Comparison of ENCODE assay signal across 7 cellular contexts in genomic region chr15:40511093-40511471, GRCh38. TPM values are rescaled to one million over a fixed set of nuclear protein-coding genes. Genes with fewer than 3 reads are reported as not detected.
DNase-seq lines count a peak whose midpoint lies in the region; ATAC-seq and TF ChIP-seq lines count a peak whose summit lies in the region.

No MANE protein-coding gene starts in this region.

- no peaks in the 10 kb centered on the region for H3K9me2 ChIP-seq in Loucy (replicated peaks; ENCODE audit: low read depth, low read length)

- H2AFZ ChIP-seq in Loucy (ENCODE audit: low read length), result no peak overlapping the region

- TF ChIP-seq CTCF in Loucy (conservative IDR thresholded peaks at IDR 0.05; ENCODE audit: low read length) (no peak), cardiac fibroblast (IDR thresholded peaks at IDR 0.05; ENCODE audit: low read depth, low read length) (no peak), lung (IDR thresholded peaks at IDR 0.05; ENCODE audit: control extremely low read depth, extremely low read depth) (no peak), upper lobe of right lung (IDR thresholded peaks at IDR 0.05) (no peak)

- in situ Hi-C loops in KBM-7 (cut with MboI; ENCODE audit: low pct_unique_long_range_greater_than_20kb, low sequenced_read_pairs), result no loop called here

- ATAC-seq in GM19324 (IDR thresholded peaks at IDR 0.05; ENCODE audit: low FRiP score, unreplicated experiment) (peak; percentile 36), lung (ENCODE audit: insufficient read depth, low FRiP score) (no peak), upper lobe of right lung (peak; percentile 7)

- H3K36me3 ChIP-seq in Loucy (ENCODE audit: insufficient read depth, low read length), result no peaks in the 10 kb centered on the region
- H3K36me3 ChIP-seq in lung (ENCODE audit: control insufficient read depth in 2 of 2, insufficient read depth in 2 of 2, low read length in 2 of 2), result no peaks in the 10 kb centered on the region
- no peaks in the 10 kb centered on the region for H3K36me3 ChIP-seq in upper lobe of right lung

- H3F3A ChIP-seq in Loucy (ENCODE audit: low read depth), result no peaks in the 10 kb centered on the region; the same call in 1 of the 2 replicates

- H3K4me2 ChIP-seq in Loucy (ENCODE audit: low read depth, low read length, poor library complexity, severe bottlenecking), result peak overlapping the region; percentile 25

- H3K27ac ChIP-seq in lung (ENCODE audit: low read depth in 1 of 2, low read length in 1 of 2) (peak overlapping the region in 1 of 2 donors; percentile 28), upper lobe of right lung (peak overlapping the region; percentile 74)

- H3K79me2 ChIP-seq in Loucy (ENCODE audit: insufficient read depth, low read length), result no peaks in the 10 kb centered on the region

- H3K27me3 ChIP-seq in Loucy (ENCODE audit: insufficient read depth, low read length, poor library complexity, severe bottlenecking) (no peaks in the 10 kb centered on the region), lung (ENCODE audit: control insufficient read depth, insufficient read depth) (no peaks in the 10 kb centered on the region), upper lobe of right lung (no peaks in the 10 kb centered on the region)

- H3K4me3 ChIP-seq in Loucy (ENCODE audit: low read length, poor library complexity, severe bottlenecking) (no peak overlapping the region), cardiac fibroblast (replicated peaks in 1 of 2; ENCODE audit: low read depth in 2 of 2, low read length in 2 of 2) (peak overlapping the region; percentile 55 to 58), lung (peak overlapping the region; percentile 43), upper lobe of right lung (peak overlapping the region; percentile 61)

- WGBS in lung, 2 donors, result 13 to 22% methylated on average over 22 of the region's 22 CpGs

- H4K20me1 ChIP-seq in Loucy (ENCODE audit: insufficient read depth, low read length, poor library complexity, severe bottlenecking), result no peaks in the 10 kb centered on the region

- H3K9me3 ChIP-seq in Loucy (ENCODE audit: insufficient read depth, low read depth, low read length) (no peaks in the 10 kb centered on the region), lung (ENCODE audit: control insufficient read depth in 2 of 2, insufficient read depth in 1 of 2, low read length in 1 of 2) (no peaks in the 10 kb centered on the region), upper lobe of right lung (no peaks in the 10 kb centered on the region)

- DNase-seq in cardiac fibroblast (ENCODE audit: low read depth in 2 of 2) (no peak), lung (ENCODE audit: low spot score) (no peak), upper lobe of right lung (no peak), dedifferentiated amniotic fluid mesenchymal stem cell (ENCODE audit: extremely low spot score) (no peak), KBM-7 (no peak)

- H3K4me1 ChIP-seq in Loucy (ENCODE audit: insufficient read depth, low read length, poor library complexity, severe bottlenecking) (peaks cover 6% of the 10 kb centered on the region), lung (ENCODE audit: control insufficient read depth in 2 of 2, insufficient read depth in 2 of 2, low read length in 2 of 2) (peaks cover 0 to 10% of the 10 kb centered on the region in 2 donors), upper lobe of right lung (peaks cover 14% of the 10 kb centered on the region)

- no peak overlapping the region for H3K9ac ChIP-seq in Loucy (ENCODE audit: low read depth, low read length, poor library complexity, severe bottlenecking)

- intact Hi-C loops in upper lobe of right lung (cut with DNase I), result no loop called here

RNA-seq across cellular contexts. Expression of gene CHST14, which starts 40.3 kb away (rescaled TPM):
- total RNA-seq in lung, result 10 to 100 TPM; 13.6 to 20.0 TPM
- 10 to 100 TPM in 1 of 2 donors, 1 to 10 TPM in 1; 9.8 to 10.4 TPM for polyA plus RNA-seq in lung
- 14.1 TPM for total RNA-seq in upper lobe of right lung

RNA-seq across cellular contexts. Expression of gene CCDC32, which starts 53.8 kb away (rescaled TPM):
- 10 to 100 TPM; 24.5 to 31.8 TPM for total RNA-seq in lung
- 10 to 100 TPM; 29.3 to 31.2 TPM for polyA plus RNA-seq in lung
- total RNA-seq in upper lobe of right lung, result 20.7 TPM

RNA-seq across cellular contexts. Expression of gene RPUSD2, which starts 58.0 kb away (rescaled TPM):
- 1 to 10 TPM; 5.2 to 9.4 TPM for total RNA-seq in lung
- polyA plus RNA-seq in lung, result 1 to 10 TPM; 7.2 to 9.3 TPM
- 6.4 TPM for total RNA-seq in upper lobe of right lung
